28 cellular contexts compared by ENCODE assay signal in genomic region chr6:158836625-158837311, GRCh38. TPM values are rescaled to one million over a fixed set of nuclear protein-coding genes. Genes with fewer than 3 reads are reported as not detected.
DNase-seq lines count a peak whose midpoint lies in the region; ATAC-seq and TF ChIP-seq lines count a peak whose summit lies in the region.
"Had no signal": no experiment of that assay in that cellular context is flagged by ENCODE, and none has a peak within 500 bp of the region (broad histone marks: within the 10 kb centered on the region; RNA-seq: fewer than 3 reads in every experiment).

No MANE protein-coding gene starts in this region.

- no peaks in the 10 kb centered on the region for H3K36me3 ChIP-seq in sigmoid colon
- H3K36me3 ChIP-seq: MG63, Peyer's patch, thoracic aorta, uterus had no signal

- WGBS in sigmoid colon, 2 donors, result 90 to 94% methylated on average over 11 of the region's 11 CpGs

- peak overlapping the region; percentile 26 for H3K27ac Mint-ChIP-seq in T-helper 1 cell treated with Interleukin-12 subunit alpha and Interleukin-12 subunit beta and Interleukin-4 antibody, amounts not matched to agents 30 μg/mL and 1 μg/mL, for 36 hours
- H3K27ac Mint-ChIP-seq in memory B cell, result peak overlapping the region; percentile 28
- H3K27ac Mint-ChIP-seq: stimulated activated naive CD8-positive, alpha-beta T cell treated with anti-CD3 and anti-CD28 coated beads, Interleukin-15, Interleukin-2, amounts not matched to agents 100 ng/mL and 50 ng/mL, for 24 hours; WTC11 had no signal

- peaks cover 2% of the 10 kb centered on the region for H3K4me1 Mint-ChIP-seq in T-helper 1 cell treated with Interleukin-12 subunit alpha and Interleukin-12 subunit beta and Interleukin-4 antibody, amounts not matched to agents 30 μg/mL and 1 μg/mL, for 36 hours (ENCODE audit: low read depth)
- peaks cover 24% of the 10 kb centered on the region for H3K4me1 Mint-ChIP-seq in memory B cell

- intact Hi-C loops in sigmoid colon (cut with DNase I), result no loop called here

- no peaks in the 10 kb centered on the region for H3K9me3 ChIP-seq in sigmoid colon
- H3K9me3 ChIP-seq: body of pancreas, MG63, Peyer's patch, thoracic aorta, uterus had no signal

- no peak overlapping the region for H3K4me3 ChIP-seq in sigmoid colon
- H3K4me3 ChIP-seq: body of pancreas, MG63, Peyer's patch, thoracic aorta, uterus had no signal

- H3K4me1 ChIP-seq in sigmoid colon, result no peaks in the 10 kb centered on the region
- H3K4me1 ChIP-seq: uterus had no signal

- no peak overlapping the region for H3K27ac ChIP-seq in sigmoid colon
- H3K27ac ChIP-seq: KMS-11, thoracic aorta, uterus had no signal

- DNase-seq in T-helper 1 cell (no peak), RPMI7951 (ENCODE audit: low read depth) (peak; percentile 25), memory B cell (ENCODE audit: low spot score in 2 of 2) (no peak), sigmoid colon (peak; percentile 25), NCI-H1048 (lab: John Stamatoyannopoulos, UW) (no peak), A172 (ENCODE audit: low spot score) (no peak)
- DNase-seq in stimulated activated CD8-positive, alpha-beta memory T cell treated with anti-CD3 and anti-CD28 coated beads, Interleukin-4, amount 100 ng/mL, for 48 hours, result no peak
- DNase-seq: 8988T; activated CD8-positive, alpha-beta memory T cell treated with anti-CD3 and anti-CD28 coated beads, Interleukin-2, amount 50 U/mL, for 4 hours; activated naive CD4-positive, alpha-beta T cell treated with anti-CD3 and anti-CD28 coated beads, Interleukin-2, amount 50 U/mL, for 16 hours; CD4-positive, alpha-beta memory T cell; DND-41; erythroblast; GF-D8; naive thymus-derived CD4-positive, alpha-beta T cell; occipital lobe; SHP77 treated with DMSO at 0.1 percent for 48 hours; T-helper 9 cell; uterus had no signal

- TF ChIP-seq EP300 in sigmoid colon (IDR thresholded peaks at IDR 0.05), result no peak

- peaks cover 3% of the 10 kb centered on the region for H3K36me3 Mint-ChIP-seq in T-helper 1 cell treated with Interleukin-12 subunit alpha and Interleukin-12 subunit beta and Interleukin-4 antibody, amounts not matched to agents 30 μg/mL and 1 μg/mL, for 36 hours (ENCODE audit: low read depth)
- no peaks in the 10 kb centered on the region for H3K36me3 Mint-ChIP-seq in memory B cell

- TF ChIP-seq CTCF in sigmoid colon (IDR thresholded peaks at IDR 0.05), result no peak

- peaks cover 5% of the 10 kb centered on the region for H3K9me3 Mint-ChIP-seq in T-helper 1 cell treated with Interleukin-12 subunit alpha and Interleukin-12 subunit beta and Interleukin-4 antibody, amounts not matched to agents 30 μg/mL and 1 μg/mL, for 36 hours
- no peaks in the 10 kb centered on the region for H3K9me3 Mint-ChIP-seq in memory B cell
- H3K9me3 Mint-ChIP-seq: dendritic cell treated with granulocyte-macrophage colony-stimulating factor and Interleukin-4, amounts not matched to agents 40 ng/mL and 50 ng/mL, for 4 days; stimulated activated naive CD8-positive, alpha-beta T cell treated with anti-CD3 and anti-CD28 coated beads, Interleukin-15, Interleukin-2, amounts not matched to agents 100 ng/mL and 50 ng/mL, for 24 hours had no signal

- H3K27me3 Mint-ChIP-seq in T-helper 1 cell treated with Interleukin-12 subunit alpha and Interleukin-12 subunit beta and Interleukin-4 antibody, amounts not matched to agents 30 μg/mL and 1 μg/mL, for 36 hours (ENCODE audit: low read depth), result peaks cover 29% of the 10 kb centered on the region
- no peaks in the 10 kb centered on the region for H3K27me3 Mint-ChIP-seq in memory B cell
- H3K27me3 Mint-ChIP-seq: CD4-positive, alpha-beta memory T cell; stimulated activated naive CD8-positive, alpha-beta T cell treated with anti-CD3 and anti-CD28 coated beads, Interleukin-15, Interleukin-2, amounts not matched to agents 100 ng/mL and 50 ng/mL, for 24 hours had no signal

- H3K27me3 ChIP-seq in sigmoid colon, result no peaks in the 10 kb centered on the region
- H3K27me3 ChIP-seq: body of pancreas, MG63, Peyer's patch, uterus had no signal

- no peak for TF ChIP-seq POLR2A in sigmoid colon (IDR thresholded peaks at IDR 0.05)

- no peak overlapping the region for H3K4me3 Mint-ChIP-seq in T-helper 1 cell treated with Interleukin-12 subunit alpha and Interleukin-12 subunit beta and Interleukin-4 antibody, amounts not matched to agents 30 μg/mL and 1 μg/mL, for 36 hours
- H3K4me3 Mint-ChIP-seq in memory B cell, result no peak overlapping the region
- H3K4me3 Mint-ChIP-seq: dendritic cell treated with granulocyte-macrophage colony-stimulating factor and Interleukin-4, amounts not matched to agents 40 ng/mL and 50 ng/mL, for 4 days; naive thymus-derived CD4-positive, alpha-beta T cell; stimulated activated naive CD8-positive, alpha-beta T cell treated with anti-CD3 and anti-CD28 coated beads, Interleukin-15, Interleukin-2, amounts not matched to agents 100 ng/mL and 50 ng/mL, for 24 hours; WTC11 had no signal

- ATAC-seq in memory B cell (ENCODE audit: low read depth), result peak; percentile 64
- ATAC-seq: naive thymus-derived CD4-positive, alpha-beta T cell had no signal

RNA-seq across cellular contexts. Expression of gene EZR, which starts 17.6 kb away (rescaled TPM):
- 95.6 and 104 TPM in 2 replicates for total RNA-seq in RPMI7951 (2014; rRNA removed; shearing (Covaris generic))
- total RNA-seq in sigmoid colon, result 10 to 100 TPM; 33.5 to 46.0 (median 38.3) TPM
- polyA plus RNA-seq in sigmoid colon, result 100 to 1,000 TPM; 214 to 333 (median 262) TPM
- total RNA-seq in A172 (2014; rRNA removed; shearing (Covaris generic)), result 446 and 456 TPM in 2 replicates

Comparison
In these comparisons a context has a peak if more than half of its experiments do, and no peak if none do; other contexts are left out.
1. DNase-seq: peak in RPMI7951 (single experiment) and sigmoid colon (single experiment); none in T-helper 1 cell (0 of 5), memory B cell (0 of 2), stimulated activated CD8-positive, alpha-beta memory T cell treated with anti-CD3 and anti-CD28 coated beads, Interleukin-4, amount 100 ng/mL, for 48 hours (single experiment), NCI-H1048 (single experiment) and A172 (single experiment).